In genomic region chr2:108243566-108243965, GRCh38 we compare ENCODE assay signal across 27 cellular contexts. TPM values are rescaled to one million over a fixed set of nuclear protein-coding genes. Genes with fewer than 3 reads are reported as not detected.
DNase-seq lines count a peak whose midpoint lies in the region; TF ChIP-seq lines count a peak whose summit lies in the region.
"Had no signal": no experiment of that assay in that cellular context is flagged by ENCODE, and none has a peak within 500 bp of the region (broad histone marks: within the 10 kb centered on the region; RNA-seq: fewer than 3 reads in every experiment).

No MANE protein-coding gene starts in this region.

- H3K4me3 ChIP-seq in fibroblast of mammary gland (ENCODE audit: control insufficient read depth, low read depth, low read length) = no peak overlapping the region
- H3K4me3 ChIP-seq in skeletal muscle cell (ENCODE audit: low read depth, low read length) = no peak overlapping the region
- H3K4me3 ChIP-seq: GM12878, thyroid gland had no signal

- DNase-seq in HFFc6 = peak; percentile 26
- DNase-seq in RWPE1 (ENCODE audit: low spot score) = no peak
- peak; percentile 88 for DNase-seq in fibroblast of mammary gland (ENCODE audit: low read depth)
- DNase-seq in skeletal muscle cell (ENCODE audit: low read depth) = peak; percentile 72
- no peak for DNase-seq in erythroblast (lab: John Stamatoyannopoulos, UW)
- DNase-seq in NCI-H2171 (lab: John Stamatoyannopoulos, UW) = no peak
- no peak for DNase-seq in SIG-M5 treated with dmso at 0.1 percent for 504 hours (lab: John Stamatoyannopoulos, UW; ENCODE audit: unreplicated experiment)
- DNase-seq in endothelial cell (ENCODE audit: low spot score) = no peak
- DNase-seq: activated CD4-positive, alpha-beta memory T cell treated with anti-CD3 and anti-CD28 coated beads for 36 hours; activated CD4-positive, CD25-positive, alpha-beta regulatory T cell; activated effector memory CD4-positive, alpha-beta T cell treated with Interleukin-2 at 50 U/mL for 16 hours; activated naive CD8-positive, alpha-beta T cell treated with anti-CD3 and anti-CD28 coated beads, Interleukin-2, amount 50 U/mL, for 24 hours; effector CD4-positive, alpha-beta T cell; KG1; kidney glomerular epithelial cell; NCI-H1694; NCI-H526 treated with DMSO at 0.1 percent for 48 hours; stimulated activated CD4-positive, alpha-beta T cell treated with anti-CD3 and anti-CD28 coated beads, Interleukin-4, amount 100 ng/mL, for 1 hour; stimulated activated naive B cell treated with anti-CD40 and anti-IgM and Interleukin-4, amounts not matched to agents 10 μg/mL and 1 μg/mL and 100 μg/mL, for 72 hours; T1000; thyroid gland had no signal

- H3K27ac Mint-ChIP-seq in HFFc6 (no peak overlapping the region), endothelial cell (ENCODE audit: unreplicated experiment) (no peak overlapping the region)
- H3K27ac Mint-ChIP-seq: activated CD4-positive, alpha-beta memory T cell treated with anti-CD3 and anti-CD28 coated beads for 36 hours; activated naive CD8-positive, alpha-beta T cell treated with anti-CD3 and anti-CD28 coated beads, Interleukin-2, amount 50 U/mL, for 24 hours; CD14-positive monocyte; stimulated activated naive B cell treated with anti-CD40 and anti-IgM and Interleukin-4, amounts not matched to agents 10 μg/mL and 1 μg/mL and 100 μg/mL, for 72 hours had no signal

- H3K4me1 Mint-ChIP-seq in HFFc6 (ENCODE audit: low read depth) (peaks cover 8% of the 10 kb centered on the region; the same call in 1 of the 2 replicates), endothelial cell (ENCODE audit: unreplicated experiment) (no peaks in the 10 kb centered on the region)
- H3K4me1 Mint-ChIP-seq: activated naive CD8-positive, alpha-beta T cell treated with anti-CD3 and anti-CD28 coated beads, Interleukin-2, amount 50 U/mL, for 24 hours; CD14-positive monocyte; stimulated activated naive B cell treated with anti-CD40 and anti-IgM and Interleukin-4, amounts not matched to agents 10 μg/mL and 1 μg/mL and 100 μg/mL, for 72 hours had no signal

- POLR2A ChIA-PET in RWPE1 (lab: Yijun Ruan, JAX; ENCODE audit: low non-redundant PET) = no interaction called here

- no peak for TF ChIP-seq POLR2A in erythroblast (IDR thresholded peaks at IDR 0.05; ENCODE audit: low read length)

- TF ChIP-seq CTCF in HFFc6 (IDR thresholded peaks at IDR 0.05) = no peak
- TF ChIP-seq CTCF in RWPE1 (conservative IDR thresholded peaks at IDR 0.05; ENCODE audit: low read depth) = no peak
- no peak for TF ChIP-seq CTCF in fibroblast of mammary gland (conservative IDR thresholded peaks at IDR 0.05; ENCODE audit: control insufficient read depth, insufficient read depth, low read depth, low read length)
- TF ChIP-seq CTCF in endothelial cell (IDR thresholded peaks at IDR 0.05; ENCODE audit: unreplicated experiment) = no peak

- H3K36me3 Mint-ChIP-seq in HFFc6 (ENCODE audit: low read depth) (peaks cover 6% of the 10 kb centered on the region), endothelial cell (ENCODE audit: low read depth, unreplicated experiment) (peaks cover 21% of the 10 kb centered on the region)
- H3K36me3 Mint-ChIP-seq: activated CD4-positive, alpha-beta memory T cell treated with anti-CD3 and anti-CD28 coated beads for 36 hours; CD14-positive monocyte; stimulated activated naive B cell treated with anti-CD40 and anti-IgM and Interleukin-4, amounts not matched to agents 10 μg/mL and 1 μg/mL and 100 μg/mL, for 72 hours had no signal

- peak overlapping the region; percentile 55 for H3K27ac ChIP-seq in RWPE1
- H3K27ac ChIP-seq: thyroid gland had no signal

- H3K27me3 Mint-ChIP-seq in HFFc6 (ENCODE audit: insufficient read depth) (no peaks in the 10 kb centered on the region; the same call in 1 of the 2 replicates), endothelial cell (ENCODE audit: unreplicated experiment) (no peaks in the 10 kb centered on the region)
- H3K27me3 Mint-ChIP-seq: stimulated activated naive B cell treated with anti-CD40 and anti-IgM and Interleukin-4, amounts not matched to agents 10 μg/mL and 1 μg/mL and 100 μg/mL, for 72 hours had no signal

- no peak overlapping the region for H3K4me3 Mint-ChIP-seq in HFFc6
- no peak overlapping the region for H3K4me3 Mint-ChIP-seq in endothelial cell (ENCODE audit: unreplicated experiment)
- H3K4me3 Mint-ChIP-seq: activated CD4-positive, alpha-beta memory T cell treated with anti-CD3 and anti-CD28 coated beads for 36 hours; activated naive CD8-positive, alpha-beta T cell treated with anti-CD3 and anti-CD28 coated beads, Interleukin-2, amount 50 U/mL, for 24 hours; CD14-positive monocyte; stimulated activated naive B cell treated with anti-CD40 and anti-IgM and Interleukin-4, amounts not matched to agents 10 μg/mL and 1 μg/mL and 100 μg/mL, for 72 hours had no signal

- H3K9me3 Mint-ChIP-seq in HFFc6 (peaks cover 12% of the 10 kb centered on the region), endothelial cell (ENCODE audit: unreplicated experiment) (peaks cover 6% of the 10 kb centered on the region)

- CTCF ChIA-PET in RWPE1 (lab: Yijun Ruan, JAX) = interaction anchor here (0.6 kb wide), 2 partner anchors 18 to 61 kb away, joined by 3 to 6 read pairs; no protein-coding TSS in a partner anchor

RNA-seq across cellular contexts. Expression of gene SULT1C3, which starts 3.8 kb away (rescaled TPM):
- not detected for total RNA-seq in HFFc6 (2021; fragmentation: NEBNext Ultra II Directional; extraction: Animal tissue kit (Norgen Biotek cat#: 25700))
- not detected for total RNA-seq in endothelial cell (ENCODE audit: unreplicated experiment)
- total RNA-seq: activated CD4-positive, alpha-beta memory T cell treated with anti-CD3 and anti-CD28 coated beads for 36 hours; cerebellum; fibroblast of lung; GM12878; H1; lung microvascular endothelial cell; thyroid gland had no signal

RNA-seq across cellular contexts. Expression of gene SULT1C2, which starts 45.1 kb away (rescaled TPM):
- total RNA-seq in HFFc6 (2021; fragmentation: NEBNext Ultra II Directional; extraction: Animal tissue kit (Norgen Biotek cat#: 25700)) = not detected
- 0.85 TPM for total RNA-seq in endothelial cell (ENCODE audit: unreplicated experiment)
- total RNA-seq: activated CD4-positive, alpha-beta memory T cell treated with anti-CD3 and anti-CD28 coated beads for 36 hours; lung microvascular endothelial cell had no signal

Comparison
In these comparisons a context has a peak if more than half of its experiments do, and no peak if none do; other contexts are left out.
1. DNase-seq: peak in HFFc6 (single experiment), fibroblast of mammary gland (single experiment) and skeletal muscle cell (single experiment); none in RWPE1 (single experiment), erythroblast (0 of 2), NCI-H2171 (single experiment), SIG-M5 treated with dmso at 0.1 percent for 504 hours (single experiment) and endothelial cell (single experiment).